Comparison of ENCODE assay signal across 2 cellular contexts in genomic region chr1:80194221-80194620, GRCh38.
TF ChIP-seq lines count a peak whose summit lies in the region.

No MANE protein-coding gene starts in this region.

TF ChIP-seq in HepG2, 621 proteins besides CTCF, POLR2A, EP300 and RAD21:
- TF ChIP-seq MAFK (conservative IDR thresholded peaks at IDR 0.05 in 1 of 2, IDR thresholded peaks at IDR 0.05 in 1 of 2; ENCODE audit: low read length in 2 of 2) (peak; percentile 73 to 83), HNF1B (CRISPR knock-in tag; IDR thresholded peaks at IDR 0.05) (no peak), CREM (IDR thresholded peaks at IDR 0.05) (no peak), CREM (CRISPR knock-in tag; IDR thresholded peaks at IDR 0.05) (no peak), MAFF (IDR thresholded peaks at IDR 0.05; ENCODE audit: low read depth, low read length) (peak; percentile 58)

TF ChIP-seq in IMR-90, 13 proteins besides CTCF, POLR2A, EP300 and RAD21:
- TF ChIP-seq RFX5 (IDR thresholded peaks at IDR 0.05; ENCODE audit: low read depth, low read length) (no peak), MAFK (IDR thresholded peaks at IDR 0.05; ENCODE audit: low read depth, low read length) (peak; percentile 63)
